1 cellular context compared by ENCODE assay signal in genomic region chr5:172782169-172783039, GRCh38.
TF ChIP-seq lines count a peak whose summit lies in the region.

No MANE protein-coding gene starts in this region.

TF ChIP-seq in HepG2, 621 proteins besides CTCF, POLR2A, EP300 and RAD21 (continued from another document and continues in another):
- no peak for TF ChIP-seq ZNF407 (CRISPR knock-in tag; IDR thresholded peaks at IDR 0.05; ENCODE audit: not compliant biosample characterization)
- TF ChIP-seq ZMAT3 (CRISPR knock-in tag; conservative IDR thresholded peaks at IDR 0.05) = no peak
- TF ChIP-seq TBP (CRISPR knock-in tag; IDR thresholded peaks at IDR 0.05) = no peak
- no peak for TF ChIP-seq TEF (CRISPR knock-in tag; IDR thresholded peaks at IDR 0.05)
- peak; percentile 83 for TF ChIP-seq MIXL1 (CRISPR knock-in tag; IDR thresholded peaks at IDR 0.05)
- no peak for TF ChIP-seq U2AF2 (IDR thresholded peaks at IDR 0.05; ENCODE audit: low read depth, low read length)
- no peak for TF ChIP-seq ZNF576 (CRISPR knock-in tag; IDR thresholded peaks at IDR 0.05)
- peak; percentile 30 for TF ChIP-seq SKI (IDR thresholded peaks at IDR 0.05; ENCODE audit: partially characterized antibody)
- peak; percentile 45; the same call in 1 of the 2 replicates for TF ChIP-seq THAP11 (CRISPR knock-in tag; IDR thresholded peaks at IDR 0.05)
- TF ChIP-seq NR3C1 (CRISPR knock-in tag; IDR thresholded peaks at IDR 0.05) = no peak
- TF ChIP-seq POLR2AphosphoS5 (IDR thresholded peaks at IDR 0.05; ENCODE audit: low read depth, low read length) = no peak
- TF ChIP-seq PCBP2 (optimal IDR thresholded peaks at IDR 0.05; ENCODE audit: low read depth, low read length, poor library complexity, severe bottlenecking) = no peak
- TF ChIP-seq TOE1 (CRISPR knock-in tag; IDR thresholded peaks at IDR 0.05) = no peak
- TF ChIP-seq, protein P1, sequence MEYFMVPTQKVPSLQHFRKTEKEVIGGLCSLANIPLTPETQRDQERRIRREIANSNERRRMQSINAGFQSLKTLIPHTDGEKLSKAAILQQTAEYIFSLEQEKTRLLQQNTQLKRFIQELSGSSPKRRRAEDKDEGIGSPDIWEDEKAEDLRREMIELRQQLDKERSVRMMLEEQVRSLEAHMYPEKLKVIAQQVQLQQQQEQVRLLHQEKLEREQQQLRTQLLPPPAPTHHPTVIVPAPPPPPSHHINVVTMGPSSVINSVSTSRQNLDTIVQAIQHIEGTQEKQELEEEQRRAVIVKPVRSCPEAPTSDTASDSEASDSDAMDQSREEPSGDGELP (IDR thresholded peaks at IDR 0.05; ENCODE audit: borderline replicate concordance, low read depth) = no peak
- no peak for TF ChIP-seq ZNF552 (CRISPR knock-in tag; IDR thresholded peaks at IDR 0.05; ENCODE audit: borderline replicate concordance)
- TF ChIP-seq, protein P2, sequence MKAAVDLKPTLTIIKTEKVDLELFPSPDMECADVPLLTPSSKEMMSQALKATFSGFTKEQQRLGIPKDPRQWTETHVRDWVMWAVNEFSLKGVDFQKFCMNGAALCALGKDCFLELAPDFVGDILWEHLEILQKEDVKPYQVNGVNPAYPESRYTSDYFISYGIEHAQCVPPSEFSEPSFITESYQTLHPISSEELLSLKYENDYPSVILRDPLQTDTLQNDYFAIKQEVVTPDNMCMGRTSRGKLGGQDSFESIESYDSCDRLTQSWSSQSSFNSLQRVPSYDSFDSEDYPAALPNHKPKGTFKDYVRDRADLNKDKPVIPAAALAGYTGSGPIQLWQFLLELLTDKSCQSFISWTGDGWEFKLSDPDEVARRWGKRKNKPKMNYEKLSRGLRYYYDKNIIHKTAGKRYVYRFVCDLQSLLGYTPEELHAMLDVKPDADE (CRISPR knock-in tag; IDR thresholded peaks at IDR 0.05) = no peak
- no peak for TF ChIP-seq ZNF17 (CRISPR knock-in tag; IDR thresholded peaks at IDR 0.05)
- TF ChIP-seq SRY (CRISPR knock-in tag; IDR thresholded peaks at IDR 0.05) = no peak; the same call in 1 of the 2 replicates
- TF ChIP-seq ATAD3A (CRISPR knock-in tag; IDR thresholded peaks at IDR 0.05) = no peak
- no peak for TF ChIP-seq ZFP90 (CRISPR knock-in tag; IDR thresholded peaks at IDR 0.05; ENCODE audit: borderline replicate concordance)
- TF ChIP-seq ZNF446 (CRISPR knock-in tag; IDR thresholded peaks at IDR 0.05) = no peak
- TF ChIP-seq NCOR1 (IDR thresholded peaks at IDR 0.05; ENCODE audit: borderline replicate concordance, low read length) = peak; percentile 34; the same call in 1 of the 2 replicates
- TF ChIP-seq HMG20A (CRISPR knock-in tag; IDR thresholded peaks at IDR 0.05; ENCODE audit: borderline replicate concordance) = peak; percentile 84
- TF ChIP-seq ZNF24 (IDR thresholded peaks at IDR 0.05) = no peak
- no peak for TF ChIP-seq ZNF263 (CRISPR knock-in tag; IDR thresholded peaks at IDR 0.05)
- no peak for TF ChIP-seq ZFAT (CRISPR knock-in tag; conservative IDR thresholded peaks at IDR 0.05)
- peak; percentile 81 for TF ChIP-seq SOX5 (CRISPR knock-in tag; IDR thresholded peaks at IDR 0.05; ENCODE audit: borderline replicate concordance)
- TF ChIP-seq ZNF703 (CRISPR knock-in tag; IDR thresholded peaks at IDR 0.05; ENCODE audit: borderline replicate concordance) = no peak
- no peak for TF ChIP-seq ZNF232 (CRISPR knock-in tag; IDR thresholded peaks at IDR 0.05; ENCODE audit: borderline replicate concordance)
- TF ChIP-seq, protein P3, sequence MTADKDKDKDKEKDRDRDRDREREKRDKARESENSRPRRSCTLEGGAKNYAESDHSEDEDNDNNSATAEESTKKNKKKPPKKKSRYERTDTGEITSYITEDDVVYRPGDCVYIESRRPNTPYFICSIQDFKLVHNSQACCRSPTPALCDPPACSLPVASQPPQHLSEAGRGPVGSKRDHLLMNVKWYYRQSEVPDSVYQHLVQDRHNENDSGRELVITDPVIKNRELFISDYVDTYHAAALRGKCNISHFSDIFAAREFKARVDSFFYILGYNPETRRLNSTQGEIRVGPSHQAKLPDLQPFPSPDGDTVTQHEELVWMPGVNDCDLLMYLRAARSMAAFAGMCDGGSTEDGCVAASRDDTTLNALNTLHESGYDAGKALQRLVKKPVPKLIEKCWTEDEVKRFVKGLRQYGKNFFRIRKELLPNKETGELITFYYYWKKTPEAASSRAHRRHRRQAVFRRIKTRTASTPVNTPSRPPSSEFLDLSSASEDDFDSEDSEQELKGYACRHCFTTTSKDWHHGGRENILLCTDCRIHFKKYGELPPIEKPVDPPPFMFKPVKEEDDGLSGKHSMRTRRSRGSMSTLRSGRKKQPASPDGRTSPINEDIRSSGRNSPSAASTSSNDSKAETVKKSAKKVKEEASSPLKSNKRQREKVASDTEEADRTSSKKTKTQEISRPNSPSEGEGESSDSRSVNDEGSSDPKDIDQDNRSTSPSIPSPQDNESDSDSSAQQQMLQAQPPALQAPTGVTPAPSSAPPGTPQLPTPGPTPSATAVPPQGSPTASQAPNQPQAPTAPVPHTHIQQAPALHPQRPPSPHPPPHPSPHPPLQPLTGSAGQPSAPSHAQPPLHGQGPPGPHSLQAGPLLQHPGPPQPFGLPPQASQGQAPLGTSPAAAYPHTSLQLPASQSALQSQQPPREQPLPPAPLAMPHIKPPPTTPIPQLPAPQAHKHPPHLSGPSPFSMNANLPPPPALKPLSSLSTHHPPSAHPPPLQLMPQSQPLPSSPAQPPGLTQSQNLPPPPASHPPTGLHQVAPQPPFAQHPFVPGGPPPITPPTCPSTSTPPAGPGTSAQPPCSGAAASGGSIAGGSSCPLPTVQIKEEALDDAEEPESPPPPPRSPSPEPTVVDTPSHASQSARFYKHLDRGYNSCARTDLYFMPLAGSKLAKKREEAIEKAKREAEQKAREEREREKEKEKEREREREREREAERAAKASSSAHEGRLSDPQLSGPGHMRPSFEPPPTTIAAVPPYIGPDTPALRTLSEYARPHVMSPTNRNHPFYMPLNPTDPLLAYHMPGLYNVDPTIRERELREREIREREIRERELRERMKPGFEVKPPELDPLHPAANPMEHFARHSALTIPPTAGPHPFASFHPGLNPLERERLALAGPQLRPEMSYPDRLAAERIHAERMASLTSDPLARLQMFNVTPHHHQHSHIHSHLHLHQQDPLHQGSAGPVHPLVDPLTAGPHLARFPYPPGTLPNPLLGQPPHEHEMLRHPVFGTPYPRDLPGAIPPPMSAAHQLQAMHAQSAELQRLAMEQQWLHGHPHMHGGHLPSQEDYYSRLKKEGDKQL (CRISPR knock-in tag; IDR thresholded peaks at IDR 0.05; ENCODE audit: low read depth) = peak; percentile 33; the same call in 1 of the 2 replicates
- no peak for TF ChIP-seq TCF12 (IDR thresholded peaks at IDR 0.05)
- no peak for TF ChIP-seq TCF12 (CRISPR knock-in tag; IDR thresholded peaks at IDR 0.05)
- TF ChIP-seq SRSF4 (IDR thresholded peaks at IDR 0.05; ENCODE audit: low read depth, low read length, poor library complexity, severe bottlenecking) = no peak
- TF ChIP-seq NFIB (CRISPR knock-in tag; IDR thresholded peaks at IDR 0.05; ENCODE audit: borderline replicate concordance) = no peak
- no peak for TF ChIP-seq ZNF674 (CRISPR knock-in tag; IDR thresholded peaks at IDR 0.05; ENCODE audit: low read depth)
- TF ChIP-seq, protein P4, sequence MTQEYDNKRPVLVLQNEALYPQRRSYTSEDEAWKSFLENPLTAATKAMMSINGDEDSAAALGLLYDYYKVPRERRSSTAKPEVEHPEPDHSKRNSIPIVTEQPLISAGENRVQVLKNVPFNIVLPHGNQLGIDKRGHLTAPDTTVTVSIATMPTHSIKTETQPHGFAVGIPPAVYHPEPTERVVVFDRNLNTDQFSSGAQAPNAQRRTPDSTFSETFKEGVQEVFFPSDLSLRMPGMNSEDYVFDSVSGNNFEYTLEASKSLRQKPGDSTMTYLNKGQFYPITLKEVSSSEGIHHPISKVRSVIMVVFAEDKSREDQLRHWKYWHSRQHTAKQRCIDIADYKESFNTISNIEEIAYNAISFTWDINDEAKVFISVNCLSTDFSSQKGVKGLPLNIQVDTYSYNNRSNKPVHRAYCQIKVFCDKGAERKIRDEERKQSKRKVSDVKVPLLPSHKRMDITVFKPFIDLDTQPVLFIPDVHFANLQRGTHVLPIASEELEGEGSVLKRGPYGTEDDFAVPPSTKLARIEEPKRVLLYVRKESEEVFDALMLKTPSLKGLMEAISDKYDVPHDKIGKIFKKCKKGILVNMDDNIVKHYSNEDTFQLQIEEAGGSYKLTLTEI (CRISPR knock-in tag; conservative IDR thresholded peaks at IDR 0.05) = no peak
- TF ChIP-seq ATF7 (IDR thresholded peaks at IDR 0.05) = no peak
- no peak for TF ChIP-seq ATF7 (CRISPR knock-in tag; IDR thresholded peaks at IDR 0.05)
- TF ChIP-seq SALL2 (CRISPR knock-in tag; IDR thresholded peaks at IDR 0.05) = no peak
- no peak for TF ChIP-seq ZFP41 (CRISPR knock-in tag; IDR thresholded peaks at IDR 0.05; ENCODE audit: borderline replicate concordance)
- TF ChIP-seq, protein P5, sequence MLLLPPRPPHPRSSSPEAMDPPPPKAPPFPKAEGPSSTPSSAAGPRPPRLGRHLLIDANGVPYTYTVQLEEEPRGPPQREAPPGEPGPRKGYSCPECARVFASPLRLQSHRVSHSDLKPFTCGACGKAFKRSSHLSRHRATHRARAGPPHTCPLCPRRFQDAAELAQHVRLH (CRISPR knock-in tag; IDR thresholded peaks at IDR 0.05; ENCODE audit: borderline replicate concordance, low read depth) = no peak
- no peak for TF ChIP-seq NCOA5 (CRISPR knock-in tag; IDR thresholded peaks at IDR 0.05)
- no peak for TF ChIP-seq ZNF34 (CRISPR knock-in tag; IDR thresholded peaks at IDR 0.05; ENCODE audit: borderline replicate concordance)
- TF ChIP-seq HMGA1 (CRISPR knock-in tag; conservative IDR thresholded peaks at IDR 0.05) = no peak
- TF ChIP-seq BCL6 (CRISPR knock-in tag; IDR thresholded peaks at IDR 0.05) = peak; percentile 68
- no peak for TF ChIP-seq ZNF430 (CRISPR knock-in tag; IDR thresholded peaks at IDR 0.05)
- no peak for TF ChIP-seq ARNT (IDR thresholded peaks at IDR 0.05)
- TF ChIP-seq NFYB (CRISPR knock-in tag; IDR thresholded peaks at IDR 0.05) = no peak
- no peak for TF ChIP-seq ZFP36L1 (CRISPR knock-in tag; IDR thresholded peaks at IDR 0.05)
- no peak for TF ChIP-seq MEIS1 (CRISPR knock-in tag; IDR thresholded peaks at IDR 0.05; ENCODE audit: borderline replicate concordance)
- TF ChIP-seq DMAP1 (CRISPR knock-in tag; IDR thresholded peaks at IDR 0.05) = 0 out of 2 replicates have a peak, but pooled peaks have one; percentile 28
- TF ChIP-seq, protein P6, sequence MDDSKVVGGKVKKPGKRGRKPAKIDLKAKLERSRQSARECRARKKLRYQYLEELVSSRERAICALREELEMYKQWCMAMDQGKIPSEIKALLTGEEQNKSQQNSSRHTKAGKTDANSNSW (CRISPR knock-in tag; IDR thresholded peaks at IDR 0.05; ENCODE audit: borderline replicate concordance) = no peak
- TF ChIP-seq RFXANK (CRISPR knock-in tag; IDR thresholded peaks at IDR 0.05) = no peak
